ENCODE assay signal across 18 cellular contexts in the genomic region with DNA sequence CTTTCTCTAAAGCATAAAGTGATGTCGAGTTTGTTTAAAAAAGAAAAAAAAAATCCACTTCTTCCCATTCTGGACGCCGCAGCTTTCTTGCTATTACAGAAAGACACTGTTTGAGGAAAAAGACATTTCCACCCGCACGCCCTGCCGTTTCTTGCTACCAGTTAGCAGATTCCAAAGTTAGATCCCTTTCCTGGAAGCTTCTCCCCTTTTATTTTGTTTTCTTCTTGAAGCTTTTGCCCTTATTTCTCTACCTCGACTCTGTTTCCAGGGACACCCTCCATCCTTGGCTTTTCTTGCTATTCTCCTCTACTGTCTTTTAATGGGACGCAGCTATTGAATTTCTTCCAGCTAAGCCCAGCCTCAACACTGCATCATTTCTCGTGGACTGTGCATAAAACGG. TPM values are rescaled to one million over a fixed set of nuclear protein-coding genes. Genes with fewer than 3 reads are reported as not detected.
DNase-seq lines count a peak whose midpoint lies in the region; TF ChIP-seq lines count a peak whose summit lies in the region.
"Had no signal": no experiment of that assay in that cellular context is flagged by ENCODE, and none has a peak within 500 bp of the region (broad histone marks: within the 10 kb centered on the region; RNA-seq: fewer than 3 reads in every experiment).

No MANE protein-coding gene starts in this region.

- in situ Hi-C loops in astrocyte of the cerebellum (cut with HindIII; ENCODE audit: low sequenced_read_pairs), result no loop called here

- H3K9me3 ChIP-seq in iPS-20b (ENCODE audit: insufficient read depth, low read depth, low read length), result no peaks in the 10 kb centered on the region
- no peaks in the 10 kb centered on the region for H3K9me3 ChIP-seq in osteoblast (ENCODE audit: low read depth, low read length)
- H3K9me3 ChIP-seq: heart right ventricle, upper lobe of right lung had no signal

- H3K27ac ChIP-seq in iPS-20b (ENCODE audit: low read length), result no peak overlapping the region
- no peak overlapping the region for H3K27ac ChIP-seq in osteoblast (ENCODE audit: low read depth, low read length)
- H3K27ac ChIP-seq: heart right ventricle, upper lobe of right lung had no signal

- H3K4me3 ChIP-seq in astrocyte of the cerebellum (ENCODE audit: low read depth, low read length) (peak overlapping the region; percentile 55), iPS-20b (ENCODE audit: low read length) (peak overlapping the region; percentile 85), osteoblast (ENCODE audit: insufficient read depth, low read length) (no peak overlapping the region)

- TF ChIP-seq CTCF in astrocyte of the cerebellum (IDR thresholded peaks at IDR 0.05; ENCODE audit: low read depth, low read length, missing control alignments) (no peak), osteoblast (IDR thresholded peaks at IDR 0.05; ENCODE audit: extremely low read depth, low read depth, low read length) (no peak)

- no peak overlapping the region for H3K4me2 ChIP-seq in osteoblast (ENCODE audit: insufficient read depth, low read length)

- peaks cover 21% of the 10 kb centered on the region; the same call in 1 of the 2 replicates for H3K4me1 ChIP-seq in iPS-20b (ENCODE audit: insufficient read depth, low read length)
- H3K4me1 ChIP-seq in osteoblast (ENCODE audit: insufficient read depth, low read length), result no peaks in the 10 kb centered on the region

- H3K36me3 ChIP-seq in iPS-20b (ENCODE audit: insufficient read depth, low read depth, low read length) (no peaks in the 10 kb centered on the region), osteoblast (ENCODE audit: insufficient read depth, low read length) (no peaks in the 10 kb centered on the region)
- H3K36me3 ChIP-seq: heart right ventricle, upper lobe of right lung had no signal

- DNase-seq in NCI-H82 (lab: John Stamatoyannopoulos, UW) (peak; percentile 30), NCI-H82 treated with DMSO at 0.1 percent for 48 hours (lab: John Stamatoyannopoulos, UW; ENCODE audit: unreplicated experiment) (no peak), astrocyte of the cerebellum (ENCODE audit: low read depth) (no peak), superior temporal gyrus (ENCODE audit: extremely low spot score) (peak; percentile 65), NOMO-1 treated with DMSO at 0.1 percent for 48 hours (lab: John Stamatoyannopoulos, UW; ENCODE audit: unreplicated experiment) (no peak), osteoblast (ENCODE audit: insufficient read length, low spot score, missing footprints) (no peak), middle frontal gyrus (ENCODE audit: extremely low spot score, low spot score) (no peak)
- DNase-seq: activated naive CD8-positive, alpha-beta T cell treated with anti-CD3 and anti-CD28 coated beads, Interleukin-2, amount 10 ng/mL, durations not matched to agents 7 days and 5 days; DMS79 treated with DMSO at 0.1 percent for 48 hours; effector memory CD4-positive, alpha-beta T cell; heart right ventricle; Kasumi-1; T1000; upper lobe of right lung had no signal

- H3K27me3 ChIP-seq in iPS-20b (ENCODE audit: insufficient read depth, low read length), result peaks cover 47% of the 10 kb centered on the region
- H3K27me3 ChIP-seq in osteoblast (ENCODE audit: insufficient read depth, low read length), result peaks cover 10% of the 10 kb centered on the region

- H4K20me1 ChIP-seq in osteoblast (ENCODE audit: insufficient read depth, low read length), result no peaks in the 10 kb centered on the region

- no peak overlapping the region for H2AFZ ChIP-seq in osteoblast (ENCODE audit: low read length)

- peak overlapping the region; percentile 85; the same call in 1 of the 2 replicates for H3K9ac ChIP-seq in iPS-20b (ENCODE audit: low read depth, low read length)

- no peaks in the 10 kb centered on the region for H3K79me2 ChIP-seq in osteoblast (ENCODE audit: insufficient read depth, low read length)

RNA-seq across cellular contexts. Expression of a gene that starts 1.5 kb away (rescaled TPM):
- total RNA-seq in osteoblast, result not detected in 2 replicates
- total RNA-seq: A172; activated CD8-positive, alpha-beta memory T cell treated with anti-CD3 and anti-CD28 coated beads for 36 hours; activated naive CD8-positive, alpha-beta T cell treated with anti-CD3 and anti-CD28 coated beads, Interleukin-2, amount 10 ng/mL, durations not matched to agents 7 days and 5 days; heart right ventricle; mesenteric fat pad; upper lobe of right lung had no signal

Comparison
In these comparisons a context has a peak if more than half of its experiments do, and no peak if none do; other contexts are left out.
1. DNase-seq: peak in NCI-H82 (single experiment) and superior temporal gyrus (single experiment); none in NCI-H82 treated with DMSO at 0.1 percent for 48 hours (single experiment), astrocyte of the cerebellum (single experiment), NOMO-1 treated with DMSO at 0.1 percent for 48 hours (single experiment), osteoblast (single experiment) and middle frontal gyrus (single experiment).